ENCODE assay signal across 1 cellular context in the genomic region with DNA sequence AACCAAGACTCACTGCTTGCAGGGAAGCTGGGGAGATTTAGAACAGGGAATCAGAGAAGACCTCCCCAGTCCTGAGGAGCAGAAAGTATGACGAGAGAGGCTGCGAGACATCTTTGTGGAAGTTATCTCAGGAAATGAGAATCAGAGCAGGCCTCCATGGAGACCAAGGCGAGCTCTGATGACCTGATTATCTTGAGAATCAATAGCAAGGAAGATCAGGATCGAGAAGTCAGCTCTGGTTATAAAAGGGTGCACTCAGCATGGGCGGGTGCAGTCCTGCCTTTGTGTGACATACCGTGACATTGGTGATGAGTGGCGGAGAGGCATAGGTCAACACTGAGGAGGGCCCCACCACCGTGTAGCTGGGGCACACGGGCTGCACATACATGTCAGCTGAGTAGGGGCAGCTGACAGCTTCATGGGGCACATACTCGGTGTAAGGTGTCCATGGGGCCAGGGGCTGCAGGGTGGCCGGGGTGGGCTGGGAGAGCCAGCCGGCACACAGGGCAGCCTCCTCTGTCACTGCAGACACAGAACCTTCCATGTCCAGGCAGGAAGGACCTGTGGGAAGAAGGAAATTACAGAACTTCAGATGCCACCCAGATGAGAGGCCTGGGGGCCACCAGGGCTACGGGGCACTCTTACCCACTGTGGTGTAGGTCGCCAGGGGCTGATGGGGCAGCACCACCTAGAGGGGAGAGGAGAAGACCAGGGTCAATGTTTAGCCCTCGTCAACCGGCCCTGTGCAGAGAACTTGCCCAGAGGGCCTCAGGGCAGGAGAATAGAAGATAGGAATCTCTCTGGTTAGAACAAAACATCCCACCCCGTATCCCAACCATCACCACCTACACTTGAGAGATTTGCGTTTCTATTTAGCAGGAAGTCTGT.
TF ChIP-seq lines count a peak whose summit lies in the region.

No MANE protein-coding gene starts in this region.

TF ChIP-seq in GM23338, 12 proteins besides CTCF, POLR2A, EP300 and RAD21:
- no peak for TF ChIP-seq CREB1 (CRISPR knock-in tag; IDR thresholded peaks at IDR 0.05; ENCODE audit: low read depth)
- no peak for TF ChIP-seq EZH2 (IDR thresholded peaks at IDR 0.05; ENCODE audit: low read depth, unreplicated experiment)
- no peak for TF ChIP-seq ZNF331 (CRISPR knock-in tag; IDR thresholded peaks at IDR 0.05; ENCODE audit: low read depth)
- TF ChIP-seq POLR2AphosphoS5 (IDR thresholded peaks at IDR 0.05; ENCODE audit: low read depth): no peak
- no peak for TF ChIP-seq JUNB (IDR thresholded peaks at IDR 0.05; ENCODE audit: unreplicated experiment)
- TF ChIP-seq, protein P1, sequence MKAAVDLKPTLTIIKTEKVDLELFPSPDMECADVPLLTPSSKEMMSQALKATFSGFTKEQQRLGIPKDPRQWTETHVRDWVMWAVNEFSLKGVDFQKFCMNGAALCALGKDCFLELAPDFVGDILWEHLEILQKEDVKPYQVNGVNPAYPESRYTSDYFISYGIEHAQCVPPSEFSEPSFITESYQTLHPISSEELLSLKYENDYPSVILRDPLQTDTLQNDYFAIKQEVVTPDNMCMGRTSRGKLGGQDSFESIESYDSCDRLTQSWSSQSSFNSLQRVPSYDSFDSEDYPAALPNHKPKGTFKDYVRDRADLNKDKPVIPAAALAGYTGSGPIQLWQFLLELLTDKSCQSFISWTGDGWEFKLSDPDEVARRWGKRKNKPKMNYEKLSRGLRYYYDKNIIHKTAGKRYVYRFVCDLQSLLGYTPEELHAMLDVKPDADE (IDR thresholded peaks at IDR 0.05): no peak
- TF ChIP-seq ZNF114 (CRISPR knock-in tag; IDR thresholded peaks at IDR 0.05): no peak
- TF ChIP-seq, protein P2, sequence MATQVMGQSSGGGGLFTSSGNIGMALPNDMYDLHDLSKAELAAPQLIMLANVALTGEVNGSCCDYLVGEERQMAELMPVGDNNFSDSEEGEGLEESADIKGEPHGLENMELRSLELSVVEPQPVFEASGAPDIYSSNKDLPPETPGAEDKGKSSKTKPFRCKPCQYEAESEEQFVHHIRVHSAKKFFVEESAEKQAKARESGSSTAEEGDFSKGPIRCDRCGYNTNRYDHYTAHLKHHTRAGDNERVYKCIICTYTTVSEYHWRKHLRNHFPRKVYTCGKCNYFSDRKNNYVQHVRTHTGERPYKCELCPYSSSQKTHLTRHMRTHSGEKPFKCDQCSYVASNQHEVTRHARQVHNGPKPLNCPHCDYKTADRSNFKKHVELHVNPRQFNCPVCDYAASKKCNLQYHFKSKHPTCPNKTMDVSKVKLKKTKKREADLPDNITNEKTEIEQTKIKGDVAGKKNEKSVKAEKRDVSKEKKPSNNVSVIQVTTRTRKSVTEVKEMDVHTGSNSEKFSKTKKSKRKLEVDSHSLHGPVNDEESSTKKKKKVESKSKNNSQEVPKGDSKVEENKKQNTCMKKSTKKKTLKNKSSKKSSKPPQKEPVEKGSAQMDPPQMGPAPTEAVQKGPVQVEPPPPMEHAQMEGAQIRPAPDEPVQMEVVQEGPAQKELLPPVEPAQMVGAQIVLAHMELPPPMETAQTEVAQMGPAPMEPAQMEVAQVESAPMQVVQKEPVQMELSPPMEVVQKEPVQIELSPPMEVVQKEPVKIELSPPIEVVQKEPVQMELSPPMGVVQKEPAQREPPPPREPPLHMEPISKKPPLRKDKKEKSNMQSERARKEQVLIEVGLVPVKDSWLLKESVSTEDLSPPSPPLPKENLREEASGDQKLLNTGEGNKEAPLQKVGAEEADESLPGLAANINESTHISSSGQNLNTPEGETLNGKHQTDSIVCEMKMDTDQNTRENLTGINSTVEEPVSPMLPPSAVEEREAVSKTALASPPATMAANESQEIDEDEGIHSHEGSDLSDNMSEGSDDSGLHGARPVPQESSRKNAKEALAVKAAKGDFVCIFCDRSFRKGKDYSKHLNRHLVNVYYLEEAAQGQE (IDR thresholded peaks at IDR 0.05; ENCODE audit: unreplicated experiment): no peak
- TF ChIP-seq STAT1 (IDR thresholded peaks at IDR 0.05; ENCODE audit: unreplicated experiment): no peak
